Comparison of ENCODE assay signal across 20 cellular contexts in the genomic region with DNA sequence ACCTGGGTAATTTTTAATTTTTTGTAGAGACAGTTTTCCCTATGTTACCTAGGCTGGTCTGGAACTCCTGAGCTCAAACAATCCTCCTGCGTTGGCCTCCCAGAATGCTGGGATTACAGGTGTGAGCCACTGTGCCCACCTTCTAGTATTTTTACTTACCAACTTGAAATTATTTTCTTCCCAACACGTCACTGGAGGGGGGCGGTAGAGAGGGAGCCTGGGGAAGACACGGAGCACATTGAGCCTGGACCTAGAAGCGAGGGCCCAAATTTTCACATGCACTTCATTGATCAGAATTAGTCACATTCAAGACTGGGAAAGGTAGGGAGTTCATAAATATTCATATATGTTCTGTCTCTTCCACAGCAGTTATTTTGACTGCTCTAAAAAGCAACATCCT.
A peak's percentile ranks its signal among the peaks of the same experiment; 100 is the strongest.
DNase-seq lines count a peak whose midpoint lies in the region; ATAC-seq, FAIRE-seq and TF ChIP-seq lines count a peak whose summit lies in the region.
"Had no signal": no experiment of that assay in that cellular context is flagged by ENCODE, and none has a peak within 500 bp of the region (broad histone marks: within the 10 kb centered on the region; RNA-seq: fewer than 3 reads in every experiment).

No MANE protein-coding gene starts in this region.

- no peak overlapping the region for H3K14ac ChIP-seq in H1 (ENCODE audit: insufficient read length)

- no peaks in the 10 kb centered on the region for H3K36me3 Mint-ChIP-seq in neural progenitor cell
- H3K36me3 Mint-ChIP-seq in T-helper 17 cell (ENCODE audit: low read depth), result no peaks in the 10 kb centered on the region
- H3K36me3 Mint-ChIP-seq: CD4-positive, CD25-positive, alpha-beta regulatory T cell had no signal

- no peak overlapping the region for H3K4ac ChIP-seq in H1 (replicated peaks; ENCODE audit: insufficient read length, low read depth, low read length)

- H4K5ac ChIP-seq in H1 (ENCODE audit: insufficient read length, low read depth, low read length), result no peak overlapping the region

- H3K23ac ChIP-seq in H1 (ENCODE audit: insufficient read length), result no peak overlapping the region

- no peak overlapping the region for H4K8ac ChIP-seq in H1 (ENCODE audit: extremely low read depth, insufficient read depth, low read length)

- H2AK5ac ChIP-seq in H1 (ENCODE audit: low read depth, low read length), result no peak overlapping the region

- H2BK120ac ChIP-seq in H1 (replicated peaks; ENCODE audit: low read depth, low read length), result no peak overlapping the region

- no peak overlapping the region for H3K4me3 Mint-ChIP-seq in neural progenitor cell
- no peak overlapping the region for H3K4me3 Mint-ChIP-seq in T-helper 17 cell
- H3K4me3 Mint-ChIP-seq: CD4-positive, CD25-positive, alpha-beta regulatory T cell; HFFc6 had no signal

- H2BK5ac ChIP-seq in H1 (ENCODE audit: low read depth, low read length), result no peak overlapping the region

- H3K4me3 ChIP-seq in H7 (ENCODE audit: insufficient read depth, low read depth, low read length) (no peak overlapping the region), H1 (ENCODE audit: extremely low read depth in 1 of 4, insufficient read depth in 2 of 4, low read depth in 3 of 4, low read length in 4 of 4) (no peak overlapping the region), neural progenitor cell (no peak overlapping the region), skeletal muscle tissue (ENCODE audit: low read length in 3 of 3) (no peak overlapping the region)
- H3K4me3 ChIP-seq: HAP-1 had no signal

- POLR2A ChIA-PET in H1 (lab: Charles Lee; ENCODE audit: partially characterized antibody), result no interaction called here

- H3K9me3 ChIP-seq in H1 (ENCODE audit: insufficient read depth in 2 of 2, low read depth in 1 of 2, low read length in 1 of 2) (no peaks in the 10 kb centered on the region), neural progenitor cell (ENCODE audit: low read depth) (no peaks in the 10 kb centered on the region), skeletal muscle tissue (ENCODE audit: control insufficient read depth in 3 of 3, low read length in 3 of 3) (no peaks in the 10 kb centered on the region), T-helper 17 cell (ENCODE audit: control insufficient read depth, low read length, poor library complexity, severe bottlenecking) (no peaks in the 10 kb centered on the region)
- H3K9me3 ChIP-seq: HAP-1, SK-N-SH had no signal

- no peaks in the 10 kb centered on the region for H3K9me3 Mint-ChIP-seq in neural progenitor cell
- H3K9me3 Mint-ChIP-seq: HFFc6 had no signal

- H3F3A ChIP-seq in neural progenitor cell (ENCODE audit: low read depth), result no peaks in the 10 kb centered on the region

- no peaks in the 10 kb centered on the region for H3K23me2 ChIP-seq in H1 (ENCODE audit: low read depth, low read length)

- H3K4me1 Mint-ChIP-seq in neural progenitor cell (peaks cover 7% of the 10 kb centered on the region), T-helper 17 cell (no peaks in the 10 kb centered on the region)
- H3K4me1 Mint-ChIP-seq: CD4-positive, CD25-positive, alpha-beta regulatory T cell had no signal

- TF ChIP-seq RAD21 in H1 (IDR thresholded peaks at IDR 0.05 in 1 of 2, conservative IDR thresholded peaks at IDR 0.05 in 1 of 2; ENCODE audit: low read depth in 2 of 2, low read length in 2 of 2), result no peak; a peak in 1 of 4 replicates

- H2AFZ ChIP-seq in H1 (ENCODE audit: low read length) (no peak overlapping the region; the same call in 1 of the 2 replicates), neural progenitor cell (replicated peaks) (peak overlapping the region; percentile 31)

- TF ChIP-seq EP300 in H1 (IDR thresholded peaks at IDR 0.05; ENCODE audit: borderline replicate concordance in 1 of 2, low read depth in 2 of 2, low read length in 2 of 2), result no peak

- no peak overlapping the region for H3K18ac ChIP-seq in H1 (ENCODE audit: extremely low read depth, low read length)

- H3K79me2 ChIP-seq in H1 (ENCODE audit: control insufficient read depth in 1 of 2, insufficient read depth in 2 of 2, low read length in 2 of 2), result no peaks in the 10 kb centered on the region
- no peaks in the 10 kb centered on the region for H3K79me2 ChIP-seq in neural progenitor cell (ENCODE audit: low read depth)

- no peak overlapping the region for H2BK20ac ChIP-seq in H1 (ENCODE audit: low read length)

- DNase-seq in H7, result peak; percentile 19
- DNase-seq in H1 (ENCODE audit: low read depth in 1 of 2, low spot score in 2 of 2), result no peak
- no peak for DNase-seq in neural progenitor cell (ENCODE audit: low spot score)
- no peak for DNase-seq in GM12892 (ENCODE audit: insufficient read length)
- DNase-seq in T-helper 17 cell, result no peak
- DNase-seq in activated CD4-positive, CD25-positive, alpha-beta regulatory T cell treated with anti-CD3 and anti-CD28 coated beads, Interleukin-2, amount 50 U/mL, for 72 hours, result no peak
- DNase-seq: CD4-positive, CD25-positive, alpha-beta regulatory T cell; HFFc6; NCI-H2029; NCI-H446 treated with DMSO at 0.1 percent for 48 hours; NCI-H526; SIG-M5; SK-N-SH had no signal

- no peak for ATAC-seq in T-helper 17 cell
- ATAC-seq: HepG2, Panc1 had no signal

- TF ChIP-seq CTCF in H1 (IDR thresholded peaks at IDR 0.05; ENCODE audit: control extremely low read depth in 1 of 3, insufficient read depth in 1 of 3, low read depth in 1 of 3, low read length in 3 of 3) (peak in 2 of 3 experiments; percentile 7 to 21; a peak in 1 of 4 replicates), neural progenitor cell (IDR thresholded peaks at IDR 0.05) (no peak)

- H3K4me2 ChIP-seq in H1 (ENCODE audit: insufficient read depth in 1 of 2, low read depth in 2 of 2, low read length in 2 of 2), result no peak overlapping the region
- H3K4me2 ChIP-seq in neural progenitor cell, result no peak overlapping the region
- H3K4me2 ChIP-seq: SK-N-SH had no signal

- H3K56ac ChIP-seq in H1 (replicated peaks; ENCODE audit: insufficient read length, low read depth, low read length), result no peak overlapping the region

- no peak overlapping the region for H2BK15ac ChIP-seq in H1 (ENCODE audit: low read length)

- FAIRE-seq in H1 (lab: Jason Lieb, UNC) (no peak), GM12892 (lab: Jason Lieb, UNC) (no peak)
- FAIRE-seq: D721Med, GM18507, HepG2 had no signal

- CTCF ChIA-PET in H1 (lab: Charles Lee; ENCODE audit: partially characterized antibody), result interaction anchor here (0.6 to 1.6 kb wide), 6 partner anchors 8 to 233 kb away, joined by 3 to 5 read pairs (median 3); no protein-coding TSS in a partner anchor

- no peaks in the 10 kb centered on the region for H3K27me3 ChIP-seq in H7 (ENCODE audit: control insufficient read depth, insufficient read depth, low read length)
- H3K27me3 ChIP-seq in H1 (replicated peaks in 1 of 4; ENCODE audit: control insufficient read depth in 3 of 4, extremely low read depth in 1 of 4, insufficient read depth in 3 of 4, low read length in 3 of 4), result no peaks in the 10 kb centered on the region
- H3K27me3 ChIP-seq in neural progenitor cell, result no peaks in the 10 kb centered on the region
- no peaks in the 10 kb centered on the region for H3K27me3 ChIP-seq in skeletal muscle tissue (ENCODE audit: control insufficient read depth in 3 of 3, insufficient read depth in 3 of 3, low read length in 3 of 3)

- H3K9ac ChIP-seq in H1 (replicated peaks in 1 of 4; ENCODE audit: extremely low read depth in 1 of 4, low read depth in 3 of 4, low read length in 3 of 4) (no peak overlapping the region), neural progenitor cell (no peak overlapping the region), skeletal muscle tissue (ENCODE audit: low read depth in 1 of 3, low read length in 3 of 3) (no peak overlapping the region)
- H3K9ac ChIP-seq: SK-N-SH had no signal

- H2BK12ac ChIP-seq in H1 (ENCODE audit: low read depth, low read length), result no peak overlapping the region

- H3K4me1 ChIP-seq in H1 (replicated peaks in 1 of 4; ENCODE audit: control insufficient read depth in 3 of 4, insufficient read depth in 4 of 4, low read length in 3 of 4), result no peaks in the 10 kb centered on the region
- H3K4me1 ChIP-seq in neural progenitor cell, result no peaks in the 10 kb centered on the region
- peaks cover 19 to 41% (median 34%) of the 10 kb centered on the region in 3 donors for H3K4me1 ChIP-seq in skeletal muscle tissue (ENCODE audit: control insufficient read depth in 3 of 3, insufficient read depth in 3 of 3, low read length in 3 of 3)
- H3K4me1 ChIP-seq: HAP-1 had no signal

- TF ChIP-seq POLR2A in H1 (IDR thresholded peaks at IDR 0.05; ENCODE audit: control extremely low read depth in 1 of 2, low read depth in 2 of 2, low read length in 2 of 2), result no peak
- no peak for TF ChIP-seq POLR2A in GM12892 (IDR thresholded peaks at IDR 0.05; ENCODE audit: low read depth, low read length)

- no peak overlapping the region for H3K27ac Mint-ChIP-seq in neural progenitor cell
- no peak overlapping the region for H3K27ac Mint-ChIP-seq in T-helper 17 cell
- H3K27ac Mint-ChIP-seq: CD4-positive, CD25-positive, alpha-beta regulatory T cell; HFFc6 had no signal

- no peaks in the 10 kb centered on the region for H3K79me1 ChIP-seq in H1 (ENCODE audit: low read depth, low read length)

- H3K36me3 ChIP-seq in H7 (replicated peaks; ENCODE audit: control insufficient read depth, insufficient read depth, low read length) (no peaks in the 10 kb centered on the region), H1 (ENCODE audit: control insufficient read depth in 2 of 4, insufficient read depth in 4 of 4, low read length in 3 of 4) (no peaks in the 10 kb centered on the region), neural progenitor cell (no peaks in the 10 kb centered on the region), skeletal muscle tissue (ENCODE audit: control insufficient read depth in 3 of 3, insufficient read depth in 3 of 3, low read length in 3 of 3) (no peaks in the 10 kb centered on the region)
- H3K36me3 ChIP-seq: HAP-1 had no signal

- H3K27me3 Mint-ChIP-seq in neural progenitor cell (ENCODE audit: insufficient read depth, low read depth) (peaks cover 11% of the 10 kb centered on the region), T-helper 17 cell (no peaks in the 10 kb centered on the region)
- H3K27me3 Mint-ChIP-seq: CD4-positive, CD25-positive, alpha-beta regulatory T cell had no signal

- 78% methylated on average over 5 of the region's 5 CpGs; no CpG with 5 or more reads in 1 of the 2 experiments for WGBS in H1 (ENCODE audit: extremely low coverage in 1 of 2, insufficient coverage in 1 of 2, insufficient read length in 1 of 2, insufficient replicate concordance in 2 of 2, low coverage in 1 of 2, low lambda C conversion rate in 2 of 2, missing lambda C conversion rate in 1 of 2), 2 experiments

- no peak overlapping the region for H3K27ac ChIP-seq in H1 (ENCODE audit: low read depth, low read length)
- H3K27ac ChIP-seq in neural progenitor cell, result no peak overlapping the region
- peak overlapping the region; percentile 81 for H3K27ac ChIP-seq in skeletal muscle tissue (ENCODE audit: low read depth, low read length)
- H3K27ac ChIP-seq: RWPE1 had no signal

- no peaks in the 10 kb centered on the region for H4K20me1 ChIP-seq in H1 (replicated peaks in 1 of 2; ENCODE audit: control insufficient read depth in 1 of 2, insufficient read depth in 2 of 2, low read length in 2 of 2)
- H4K20me1 ChIP-seq in neural progenitor cell (ENCODE audit: low read depth), result no peaks in the 10 kb centered on the region

- H4K91ac ChIP-seq in H1 (replicated peaks; ENCODE audit: insufficient read length, low read length), result no peak overlapping the region

TF ChIP-seq in H1, 55 proteins besides CTCF, POLR2A, EP300 and RAD21 (continues in another document):
- TF ChIP-seq YY1 (IDR thresholded peaks at IDR 0.05; ENCODE audit: low read depth, low read length) (no peak), KDM5A (IDR thresholded peaks at IDR 0.05; ENCODE audit: low read length) (no peak)
